ENCODE assay signal across 9 cellular contexts in the genomic region with DNA sequence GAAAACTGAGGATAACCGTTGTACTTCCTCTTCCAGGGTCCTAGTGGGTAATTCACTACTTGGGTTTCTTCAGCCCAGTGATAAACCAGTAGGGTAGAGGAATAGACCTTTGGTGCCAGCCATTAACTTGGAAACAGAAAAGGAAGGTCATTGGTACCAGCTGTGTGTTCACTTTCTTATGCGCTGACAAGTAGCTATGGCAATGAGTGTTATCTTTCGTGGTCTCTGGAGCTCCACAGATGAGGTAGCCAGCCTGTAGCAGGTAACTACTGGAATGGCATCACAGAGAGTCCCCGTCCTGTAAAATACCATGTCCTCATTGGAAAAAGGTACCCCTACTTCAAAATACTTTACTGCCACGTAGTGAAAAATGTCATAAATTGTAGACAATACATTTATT. TPM values are rescaled to one million over a fixed set of nuclear protein-coding genes. Genes with fewer than 3 reads are reported as not detected.
DNase-seq lines count a peak whose midpoint lies in the region; ATAC-seq and TF ChIP-seq lines count a peak whose summit lies in the region.
"Had no signal": no experiment of that assay in that cellular context is flagged by ENCODE, and none has a peak within 500 bp of the region (broad histone marks: within the 10 kb centered on the region; RNA-seq: fewer than 3 reads in every experiment).

No MANE protein-coding gene starts in this region.

- TF ChIP-seq CTCF in epithelial cell of proximal tubule (conservative IDR thresholded peaks at IDR 0.05; ENCODE audit: low read depth, low read length): no peak

- H3K27me3 Mint-ChIP-seq in activated naive CD4-positive, alpha-beta T cell treated with anti-CD3 and anti-CD28 coated beads, Interleukin-2, amount 10 ng/mL, durations not matched to agents 7 days and 5 days: no peaks in the 10 kb centered on the region

- no peaks in the 10 kb centered on the region for H3K27me3 ChIP-seq in thymus (ENCODE audit: control insufficient read depth, insufficient read depth)

- ATAC-seq in GM18520 (IDR thresholded peaks at IDR 0.05; ENCODE audit: unreplicated experiment): no peak

- no peak overlapping the region for H3K27ac ChIP-seq in thymus (ENCODE audit: low read depth)

- no peaks in the 10 kb centered on the region for H3K9me3 Mint-ChIP-seq in activated naive CD4-positive, alpha-beta T cell treated with anti-CD3 and anti-CD28 coated beads, Interleukin-2, amount 10 ng/mL, durations not matched to agents 7 days and 5 days

- peaks cover 15% of the 10 kb centered on the region for H3K4me1 ChIP-seq in thymus (ENCODE audit: control insufficient read depth, insufficient read depth, low read length)

- H3K4me3 ChIP-seq in epithelial cell of proximal tubule (ENCODE audit: low read depth, low read length) (peak overlapping the region; percentile 79), thymus (ENCODE audit: low read length) (peak overlapping the region; percentile 89)

- H3K4me1 Mint-ChIP-seq in activated naive CD4-positive, alpha-beta T cell treated with anti-CD3 and anti-CD28 coated beads, Interleukin-2, amount 10 ng/mL, durations not matched to agents 7 days and 5 days: peaks cover 54% of the 10 kb centered on the region

- DNase-seq in activated naive CD4-positive, alpha-beta T cell treated with anti-CD3 and anti-CD28 coated beads, Interleukin-2, amount 10 ng/mL, durations not matched to agents 7 days and 5 days: no peak
- no peak for DNase-seq in activated naive CD4-positive, alpha-beta T cell treated with anti-CD3 and anti-CD28 coated beads, Interleukin-2, amount 50 U/mL, for 16 hours
- DNase-seq in RPMI8226: peak; percentile 33
- DNase-seq in epithelial cell of proximal tubule (ENCODE audit: low read depth): no peak
- DNase-seq in NCI-H1105 (lab: John Stamatoyannopoulos, UW): no peak
- no peak for DNase-seq in foreskin melanocyte
- DNase-seq: NK-92 treated with Interleukin-12 subunit alpha and Interleukin-12 subunit beta, amount 100 ng/mL, for 24 hours had no signal

- CTCF ChIA-PET in activated naive CD4-positive, alpha-beta T cell treated with anti-CD3 and anti-CD28 coated beads, Interleukin-2, amount 10 ng/mL, durations not matched to agents 7 days and 5 days (lab: Charles Lee): interaction anchor here (1.3 to 3.4 kb wide), 5 partner anchors 12 to 263 kb away, joined by 3 to 9 read pairs (median 7); no protein-coding TSS in a partner anchor

- H3K27ac Mint-ChIP-seq in activated naive CD4-positive, alpha-beta T cell treated with anti-CD3 and anti-CD28 coated beads, Interleukin-2, amount 10 ng/mL, durations not matched to agents 7 days and 5 days: peak overlapping the region; percentile 85

- peaks cover 41% of the 10 kb centered on the region for H3K36me3 Mint-ChIP-seq in activated naive CD4-positive, alpha-beta T cell treated with anti-CD3 and anti-CD28 coated beads, Interleukin-2, amount 10 ng/mL, durations not matched to agents 7 days and 5 days

- 44% methylated on average over 5 of the region's 5 CpGs for WGBS in thymus

- no peaks in the 10 kb centered on the region for H3K9me3 ChIP-seq in thymus (ENCODE audit: control insufficient read depth)

- H3K4me3 Mint-ChIP-seq in activated naive CD4-positive, alpha-beta T cell treated with anti-CD3 and anti-CD28 coated beads, Interleukin-2, amount 10 ng/mL, durations not matched to agents 7 days and 5 days: peak overlapping the region; percentile 81

- H3K36me3 ChIP-seq in thymus (ENCODE audit: control insufficient read depth, insufficient read depth): no peaks in the 10 kb centered on the region

RNA-seq across cellular contexts. Expression of a gene that starts 2.3 kb away (rescaled TPM):
- total RNA-seq in epithelial cell of proximal tubule: 34.7 and 36.9 TPM in 2 replicates
- 68.7 TPM for polyA plus RNA-seq in thymus
